Comparison of ENCODE assay signal across 9 cellular contexts in genomic region chrX:23334536-23334870, GRCh38. TPM values are rescaled to one million over a fixed set of nuclear protein-coding genes. Genes with fewer than 3 reads are reported as not detected.
DNase-seq lines count a peak whose midpoint lies in the region; FAIRE-seq and TF ChIP-seq lines count a peak whose summit lies in the region.
"Had no signal": no experiment of that assay in that cellular context is flagged by ENCODE, and none has a peak within 500 bp of the region (broad histone marks: within the 10 kb centered on the region; RNA-seq: fewer than 3 reads in every experiment).

TSS of gene PTCHD1 (plus strand) at chrX:23334849. CDS start at chrX:23334876, 27 bp downstream.

- POLR2A ChIA-PET in activated CD4-positive, alpha-beta T cell treated with anti-CD3 and anti-CD28 coated beads, Interleukin-2, amount 10 ng/mL, durations not matched to agents 7 days and 5 days (lab: Charles Lee) = no interaction called here

- H3K36me3 ChIP-seq in muscle layer of colon (ENCODE audit: insufficient read depth, low read length) = no peaks in the 10 kb centered on the region

- peak within 1 kb of the TSS; percentile 30 for H3K4me3 Mint-ChIP-seq in activated CD4-positive, alpha-beta T cell treated with anti-CD3 and anti-CD28 coated beads, Interleukin-2, amount 10 ng/mL, durations not matched to agents 7 days and 5 days
- peak within 1 kb of the TSS; percentile 87 to 93 (median 90) for H3K4me3 Mint-ChIP-seq in brain

- no peak for TF ChIP-seq POLR2A in H54 (IDR thresholded peaks at IDR 0.05; ENCODE audit: low read depth, low read length)

- CTCF ChIA-PET in activated CD4-positive, alpha-beta T cell treated with anti-CD3 and anti-CD28 coated beads, Interleukin-2, amount 10 ng/mL, durations not matched to agents 7 days and 5 days (lab: Charles Lee) = no interaction called here

- DNase-seq in activated CD4-positive, alpha-beta T cell treated with anti-CD3 and anti-CD28 coated beads, Interleukin-2, amount 10 ng/mL, durations not matched to agents 7 days and 5 days = no peak
- DNase-seq in activated CD4-positive, alpha-beta T cell treated with anti-CD3 and anti-CD28 coated beads, Interleukin-2, amount 50 U/mL, for 4 hours = no peak
- DNase-seq in H54 (ENCODE audit: insufficient read length, low spot score) (no peak), DMS114 treated with DMSO at 0.1 percent for 48 hours (lab: John Stamatoyannopoulos, UW; ENCODE audit: unreplicated experiment) (no peak), RCC 7860 (ENCODE audit: low spot score) (no peak)
- DNase-seq: body of pancreas had no signal

- H3K27ac ChIP-seq in muscle layer of colon (ENCODE audit: low read depth, low read length) (no peak within 1 kb of the TSS), temporal lobe (ENCODE audit: low read depth, low read length) (no peak within 1 kb of the TSS)
- H3K27ac ChIP-seq: body of pancreas had no signal

- H3K36me3 Mint-ChIP-seq in activated CD4-positive, alpha-beta T cell treated with anti-CD3 and anti-CD28 coated beads, Interleukin-2, amount 10 ng/mL, durations not matched to agents 7 days and 5 days (ENCODE audit: low read depth) = no peaks in the 10 kb centered on the region
- no peaks in the 10 kb centered on the region for H3K36me3 Mint-ChIP-seq in brain

- H3K4me3 ChIP-seq in muscle layer of colon (ENCODE audit: low read depth in 1 of 2, low read length in 2 of 2) = peak within 1 kb of the TSS; percentile 42 to 52
- H3K4me3 ChIP-seq: body of pancreas had no signal

- no peaks in the 10 kb centered on the region for H3K9me3 Mint-ChIP-seq in activated CD4-positive, alpha-beta T cell treated with anti-CD3 and anti-CD28 coated beads, Interleukin-2, amount 10 ng/mL, durations not matched to agents 7 days and 5 days
- H3K9me3 Mint-ChIP-seq in brain = peaks cover 0 to 5% (median 0%) of the 10 kb centered on the region in 5 experiments

- no peak within 1 kb of the TSS for H3K9ac ChIP-seq in muscle layer of colon (ENCODE audit: low read length)

- no peaks in the 10 kb centered on the region for H3K4me1 ChIP-seq in muscle layer of colon (ENCODE audit: insufficient read depth, low read length)

- FAIRE-seq in H54 (lab: Jason Lieb, UNC) = no peak
- no peak for FAIRE-seq in RCC 7860 (lab: Jason Lieb, UNC)

- no peak for TF ChIP-seq CTCF in brain (conservative IDR thresholded peaks at IDR 0.05)

- H3K27me3 ChIP-seq in muscle layer of colon (ENCODE audit: control insufficient read depth in 1 of 2, insufficient read depth in 2 of 2, low read length in 2 of 2) = peaks cover 0 to 35% of the 10 kb centered on the region in 2 donors

- H3K4me1 Mint-ChIP-seq in activated CD4-positive, alpha-beta T cell treated with anti-CD3 and anti-CD28 coated beads, Interleukin-2, amount 10 ng/mL, durations not matched to agents 7 days and 5 days = peaks cover 8% of the 10 kb centered on the region
- peaks cover 15% of the 10 kb centered on the region for H3K4me1 Mint-ChIP-seq in brain

- no peaks in the 10 kb centered on the region for H3K9me3 ChIP-seq in muscle layer of colon (ENCODE audit: low read length)
- H3K9me3 ChIP-seq: body of pancreas had no signal

- H3K27ac Mint-ChIP-seq in activated CD4-positive, alpha-beta T cell treated with anti-CD3 and anti-CD28 coated beads, Interleukin-2, amount 10 ng/mL, durations not matched to agents 7 days and 5 days = no peak within 1 kb of the TSS
- H3K27ac Mint-ChIP-seq in brain = peak within 1 kb of the TSS in 4 of 5 experiments; percentile 50 to 95 (median 74)

- peaks cover 59% of the 10 kb centered on the region for H3K27me3 Mint-ChIP-seq in activated CD4-positive, alpha-beta T cell treated with anti-CD3 and anti-CD28 coated beads, Interleukin-2, amount 10 ng/mL, durations not matched to agents 7 days and 5 days
- H3K27me3 Mint-ChIP-seq in brain = peaks cover 62% of the 10 kb centered on the region

RNA-seq across cellular contexts. Expression of gene PTCHD1, which starts in this region (rescaled TPM):
- total RNA-seq in activated CD4-positive, alpha-beta T cell treated with anti-CD3 and anti-CD28 coated beads, Interleukin-2, amount 10 ng/mL, durations not matched to agents 7 days and 5 days = not detected
- 0.48 TPM for polyA plus RNA-seq in brain (ENCODE audit: insufficient read depth, low read depth, low replicate concordance)
- 11.1 TPM for total RNA-seq in temporal lobe

Comparison
In these comparisons a context has a peak if more than half of its experiments do, and no peak if none do; other contexts are left out.
1. RNA of gene PTCHD1 (total RNA-seq): 11.1 TPM in temporal lobe (single experiment); not detected in activated CD4-positive, alpha-beta T cell treated with anti-CD3 and anti-CD28 coated beads, Interleukin-2, amount 10 ng/mL, durations not matched to agents 7 days and 5 days; every median in the first group is over 10 times any median in the second.